34 cellular contexts compared by ENCODE assay signal in genomic region chr10:93597075-93597599, GRCh38. TPM values are rescaled to one million over a fixed set of nuclear protein-coding genes. Genes with fewer than 3 reads are reported as not detected.
"Had no signal": no experiment of that assay in that cellular context is flagged by ENCODE, and none has a peak within 500 bp of the region (broad histone marks: within the 10 kb centered on the region; RNA-seq: fewer than 3 reads in every experiment).

No MANE protein-coding gene starts in this region.

- FAIRE-seq: endometrium, islet of Langerhans, kidney had no signal

- H3K4me1 ChIP-seq: colonic mucosa had no signal

- DNase-seq: colonic mucosa; cortex of kidney; effector CD8-positive, alpha-beta T cell; effector memory CD8-positive, alpha-beta T cell; erythroblast; esophagus squamous epithelium; foreskin fibroblast; foreskin melanocyte; gastrocnemius medialis; glutamatergic neuron; head of caudate nucleus; heart right ventricle; hippocampal formation; kidney; kidney glomerular epithelial cell; left colon; left ventricle myocardium inferior; lower lobe of right lung; mesenchymal stem cell; mucosa of descending colon had no signal

- H3K36me3 ChIP-seq: colonic mucosa, esophagus squamous epithelium, gastrocnemius medialis, heart right ventricle, left ventricle myocardium inferior, lower lobe of right lung had no signal

- H3K27ac ChIP-seq: colonic mucosa, epithelial cell of prostate, esophagus squamous epithelium, gastrocnemius medialis, heart right ventricle, left ventricle myocardium inferior, lower lobe of right lung had no signal

- H3K9me3 ChIP-seq: colonic mucosa, esophagus squamous epithelium, gastrocnemius medialis, heart right ventricle, left ventricle myocardium inferior, lower lobe of right lung, mucosa of descending colon had no signal

- ATAC-seq: effector memory CD8-positive, alpha-beta T cell; esophagus mucosa; gastrocnemius medialis; heart right ventricle; left colon; lower lobe of right lung; mucosa of descending colon had no signal

- H3K4me3 ChIP-seq: colonic mucosa, esophagus squamous epithelium, gastrocnemius medialis, heart right ventricle, left ventricle myocardium inferior, lower lobe of right lung, mucosa of descending colon had no signal

RNA-seq across cellular contexts. Expression of gene RBP4, which starts 3.9 kb away (rescaled TPM):
- total RNA-seq: dermis microvascular lymphatic vessel endothelial cell, glomerular endothelial cell, lung microvascular endothelial cell, myocyte had no signal

RNA-seq across cellular contexts. Expression of gene PDE6C, which starts 15.2 kb away (rescaled TPM):
- total RNA-seq: chondrocyte, colonic mucosa, dermis microvascular lymphatic vessel endothelial cell, endodermal cell, esophagus mucosa, esophagus squamous epithelium, gastrocnemius medialis, glomerular endothelial cell, heart right ventricle, kidney, left colon, left lobe of liver, left ventricle myocardium inferior, lower leg skin, lower lobe of right lung, lung microvascular endothelial cell, mesenteric fat pad, mesothelial cell of epicardium, mucosa of descending colon, myocyte had no signal
- polyA plus RNA-seq: heart right ventricle had no signal

RNA-seq across cellular contexts. Expression of gene FFAR4, which starts 30.7 kb away (rescaled TPM):
- total RNA-seq: chondrocyte, dermis microvascular lymphatic vessel endothelial cell, endodermal cell, glomerular endothelial cell, lung microvascular endothelial cell, mesothelial cell of epicardium, myocyte had no signal
